ENCODE assay signal across 15 cellular contexts in genomic region chr1:214934035-214934434, GRCh38.
A peak's percentile ranks its signal among the peaks of the same experiment; 100 is the strongest.
DNase-seq lines count a peak whose midpoint lies in the region; ATAC-seq and TF ChIP-seq lines count a peak whose summit lies in the region.
"Had no signal": no experiment of that assay in that cellular context is flagged by ENCODE, and none has a peak within 500 bp of the region (broad histone marks: within the 10 kb centered on the region; RNA-seq: fewer than 3 reads in every experiment).

No MANE protein-coding gene starts in this region.

- H2AK5ac ChIP-seq in mesenchymal stem cell (ENCODE audit: low read length, severe bottlenecking): no peak overlapping the region

- H3K79me1 ChIP-seq in mesenchymal stem cell (replicated peaks; ENCODE audit: low read length, poor library complexity, severe bottlenecking): no peaks in the 10 kb centered on the region

- H3K4me1 ChIP-seq in GM23338 (ENCODE audit: insufficient read depth) (no peaks in the 10 kb centered on the region), adipocyte (ENCODE audit: control insufficient read depth, insufficient read depth, low read length) (peaks cover under 1% of the 10 kb centered on the region), mesenchymal stem cell (ENCODE audit: control insufficient read depth, insufficient read depth, low read depth, low read length) (no peaks in the 10 kb centered on the region)

- no peaks in the 10 kb centered on the region for H3K27me3 Mint-ChIP-seq in GM23338 (ENCODE audit: insufficient read depth, low read depth, poor library complexity)
- H3K27me3 Mint-ChIP-seq: B cell had no signal

- H2AFZ ChIP-seq in GM23338 (peak overlapping the region; percentile 38; the same call in 1 of the 2 replicates), mesenchymal stem cell (ENCODE audit: low read depth, low read length) (no peak overlapping the region)

- no peaks in the 10 kb centered on the region for H3K9me3 Mint-ChIP-seq in GM23338

- no peak overlapping the region for H4K91ac ChIP-seq in mesenchymal stem cell (ENCODE audit: low read length)

- no peak overlapping the region for H3K18ac ChIP-seq in mesenchymal stem cell (ENCODE audit: low read depth in 1 of 2, low read length in 2 of 2)

- peaks cover 2% of the 10 kb centered on the region; the same call in 2 of the 3 replicates for H3K4me1 Mint-ChIP-seq in GM23338
- H3K4me1 Mint-ChIP-seq: B cell had no signal

- H3K36me3 ChIP-seq in GM23338 (ENCODE audit: insufficient read depth): no peaks in the 10 kb centered on the region
- no peaks in the 10 kb centered on the region for H3K36me3 ChIP-seq in adipocyte (ENCODE audit: control insufficient read depth, insufficient read depth, low read length, severe bottlenecking)
- H3K36me3 ChIP-seq in mesenchymal stem cell (ENCODE audit: control insufficient read depth in 1 of 2, insufficient read depth in 2 of 2, low read depth in 1 of 2, low read length in 2 of 2): no peaks in the 10 kb centered on the region

- no peak overlapping the region for H2BK120ac ChIP-seq in mesenchymal stem cell (ENCODE audit: low read depth, low read length)

- WGBS in mesenchymal stem cell: 69% methylated on average over 6 of the region's 6 CpGs

- H4K8ac ChIP-seq in mesenchymal stem cell (ENCODE audit: low read length): no peak overlapping the region

- TF ChIP-seq CTCF in GM23338 (conservative IDR thresholded peaks at IDR 0.05; ENCODE audit: low read depth in 2 of 2): no peak

- no peaks in the 10 kb centered on the region for H3K9me2 ChIP-seq in GM23338 (ENCODE audit: insufficient read depth)

- no peak for ATAC-seq in GM23338
- ATAC-seq in HG02588 (IDR thresholded peaks at IDR 0.05; ENCODE audit: unreplicated experiment): no peak
- ATAC-seq in HG03196 (IDR thresholded peaks at IDR 0.05; ENCODE audit: unreplicated experiment): no peak

- no peak overlapping the region for H3K23ac ChIP-seq in mesenchymal stem cell (ENCODE audit: low read length in 2 of 2)

- no peaks in the 10 kb centered on the region for H3K27me3 ChIP-seq in GM23338 (ENCODE audit: insufficient read depth)
- no peaks in the 10 kb centered on the region for H3K27me3 ChIP-seq in adipocyte (replicated peaks; ENCODE audit: control insufficient read depth, insufficient read depth, low read length)
- H3K27me3 ChIP-seq in mesenchymal stem cell (ENCODE audit: control insufficient read depth in 1 of 2, insufficient read depth in 1 of 2, low read length in 2 of 2): no peaks in the 10 kb centered on the region

- DNase-seq in GM23338 (ENCODE audit: low spot score): no peak
- DNase-seq in adipocyte (ENCODE audit: low read depth): no peak
- no peak for DNase-seq in mesenchymal stem cell
- DNase-seq in NCI-H1436 (lab: John Stamatoyannopoulos, UW): no peak
- DNase-seq in NCI-H146 treated with DMSO at 0.1 percent for 48 hours (lab: John Stamatoyannopoulos, UW; ENCODE audit: unreplicated experiment): no peak
- DNase-seq: DMS 273 treated with DMSO at 0.1 percent for 48 hours, DND-41, GOT3, NCI-H1092 treated with DMSO at 0.1 percent for 48 hours, NCI-H1694 treated with DMSO at 0.1 percent for 48 hours, NCI-H748 treated with DMSO at 0.1 percent for 48 hours, Right ventricle myocardium superior had no signal

- H3K36me3 Mint-ChIP-seq in GM23338 (ENCODE audit: low read depth): no peaks in the 10 kb centered on the region

- H3K27ac Mint-ChIP-seq in GM23338: no peak overlapping the region
- H3K27ac Mint-ChIP-seq: B cell had no signal

- H3K79me2 ChIP-seq in GM23338 (replicated peaks; ENCODE audit: insufficient read depth): no peaks in the 10 kb centered on the region

- H2BK5ac ChIP-seq in mesenchymal stem cell (ENCODE audit: low read depth, low read length, poor library complexity, severe bottlenecking): no peak overlapping the region

- no peak overlapping the region for H3K4ac ChIP-seq in mesenchymal stem cell (ENCODE audit: low read depth in 1 of 2, low read length in 2 of 2)

- no peak overlapping the region for H3K14ac ChIP-seq in mesenchymal stem cell (ENCODE audit: low read length in 2 of 2)

- H3K27ac ChIP-seq in GM23338 (ENCODE audit: low read depth) (no peak overlapping the region), mesenchymal stem cell (ENCODE audit: low read length, poor library complexity, severe bottlenecking) (no peak overlapping the region)

- H3K4me3 Mint-ChIP-seq in GM23338: no peak overlapping the region
- H3K4me3 Mint-ChIP-seq: B cell had no signal

- no peak overlapping the region for H2BK12ac ChIP-seq in mesenchymal stem cell (ENCODE audit: low read length in 2 of 2)

- H4K20me1 ChIP-seq in GM23338 (replicated peaks; ENCODE audit: insufficient read depth): no peaks in the 10 kb centered on the region

- no peak overlapping the region for H3K4me2 ChIP-seq in GM23338
- no peak overlapping the region for H3K4me2 ChIP-seq in mesenchymal stem cell (ENCODE audit: low read length, poor library complexity, severe bottlenecking)

- no peaks in the 10 kb centered on the region for H3F3A ChIP-seq in GM23338 (replicated peaks; ENCODE audit: low read depth)

- no peak overlapping the region for H2BK15ac ChIP-seq in mesenchymal stem cell (ENCODE audit: low read depth, poor library complexity, severe bottlenecking)

- H3K9me3 ChIP-seq in adipocyte (ENCODE audit: control insufficient read depth, low read length): no peaks in the 10 kb centered on the region
- no peaks in the 10 kb centered on the region for H3K9me3 ChIP-seq in mesenchymal stem cell (ENCODE audit: control insufficient read depth, low read length)

- H3K4me3 ChIP-seq in GM23338 (no peak overlapping the region), adipocyte (ENCODE audit: low read length) (no peak overlapping the region), mesenchymal stem cell (ENCODE audit: insufficient read depth in 1 of 2, low read depth in 1 of 2, low read length in 2 of 2) (peak overlapping the region in 1 of 2 experiments; percentile 57)

- peak overlapping the region; percentile 0 for H3K9ac ChIP-seq in adipocyte (ENCODE audit: low read length)
- H3K9ac ChIP-seq in mesenchymal stem cell (ENCODE audit: low read length): peak overlapping the region; percentile 56

TF ChIP-seq in GM23338, 12 proteins besides CTCF, POLR2A, EP300 and RAD21 (continues in another document):
- TF ChIP-seq STAT1 (IDR thresholded peaks at IDR 0.05; ENCODE audit: unreplicated experiment): no peak
- TF ChIP-seq REST (IDR thresholded peaks at IDR 0.05; ENCODE audit: unreplicated experiment): no peak
- TF ChIP-seq NANOG (IDR thresholded peaks at IDR 0.05; ENCODE audit: borderline replicate concordance): no peak
